ENCODE assay signal across 1 cellular context in genomic region chr7:39460486-39460885, GRCh38.
TF ChIP-seq lines count a peak whose summit lies in the region.

No MANE protein-coding gene starts in this region.

TF ChIP-seq in H1, 55 proteins besides CTCF, POLR2A, EP300 and RAD21 (continued from another document):
- TF ChIP-seq TAF7 (optimal IDR thresholded peaks at IDR 0.05; ENCODE audit: borderline replicate concordance, low read depth, low read length), result no peak
- no peak for TF ChIP-seq SIRT6 (IDR thresholded peaks at IDR 0.05; ENCODE audit: low read length)
- TF ChIP-seq SUZ12 (IDR thresholded peaks at IDR 0.05; ENCODE audit: low read length), result no peak
- no peak for TF ChIP-seq NANOG (IDR thresholded peaks at IDR 0.05; ENCODE audit: insufficient read depth, low read depth, low read length, poor library complexity, severe bottlenecking)
- no peak for TF ChIP-seq CTBP2 (IDR thresholded peaks at IDR 0.05; ENCODE audit: borderline replicate concordance, insufficient read depth, insufficient read length, low read length)
- TF ChIP-seq YY1 (IDR thresholded peaks at IDR 0.05; ENCODE audit: low read depth, low read length), result no peak
- no peak for TF ChIP-seq ZNF274 (IDR thresholded peaks at IDR 0.05; ENCODE audit: borderline replicate concordance, extremely low read depth, low read length)
- no peak for TF ChIP-seq RXRA (IDR thresholded peaks at IDR 0.05; ENCODE audit: insufficient read depth, low read depth, low read length)
- TF ChIP-seq, protein P1, sequence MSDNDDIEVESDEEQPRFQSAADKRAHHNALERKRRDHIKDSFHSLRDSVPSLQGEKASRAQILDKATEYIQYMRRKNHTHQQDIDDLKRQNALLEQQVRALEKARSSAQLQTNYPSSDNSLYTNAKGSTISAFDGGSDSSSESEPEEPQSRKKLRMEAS (IDR thresholded peaks at IDR 0.05), result no peak
- no peak for TF ChIP-seq RNF2 (IDR thresholded peaks at IDR 0.05; ENCODE audit: borderline replicate concordance, low read depth, low read length, missing control alignments, poor library complexity, severe bottlenecking)
